In genomic region chr4:122758033-122758432, GRCh38 we compare ENCODE assay signal across 8 cellular contexts. TPM values are rescaled to one million over a fixed set of nuclear protein-coding genes. Genes with fewer than 3 reads are reported as not detected.
DNase-seq lines count a peak whose midpoint lies in the region; ATAC-seq and TF ChIP-seq lines count a peak whose summit lies in the region.

No MANE protein-coding gene starts in this region.

- ATAC-seq in GM19324 (IDR thresholded peaks at IDR 0.05; ENCODE audit: low FRiP score, unreplicated experiment) (peak; percentile 44), HG02763 (IDR thresholded peaks at IDR 0.05; ENCODE audit: unreplicated experiment) (no peak), HG02870 (IDR thresholded peaks at IDR 0.05; ENCODE audit: unreplicated experiment) (no peak)
- no peak for ATAC-seq in activated T-helper 17 cell treated with anti-CD3 and anti-CD28 coated beads, Interleukin-2, amount 50 U/mL, for 72 hours (replicated peaks)

- no peaks in the 10 kb centered on the region for H3K36me3 ChIP-seq in neural progenitor cell

- no peak overlapping the region for H3K27ac ChIP-seq in dorsolateral prefrontal cortex
- no peak overlapping the region for H3K27ac ChIP-seq in neural progenitor cell

- no peak overlapping the region for H3K27ac Mint-ChIP-seq in neural progenitor cell
- no peak overlapping the region for H3K27ac Mint-ChIP-seq in activated T-helper 17 cell treated with anti-CD3 and anti-CD28 coated beads, Interleukin-2, amount 50 U/mL, for 72 hours

- H3K4me1 ChIP-seq in neural progenitor cell = peaks cover 19% of the 10 kb centered on the region

- H3K4me2 ChIP-seq in neural progenitor cell = no peak overlapping the region

- H3K9me3 ChIP-seq in neural progenitor cell (ENCODE audit: low read depth) = no peaks in the 10 kb centered on the region

- H3K36me3 Mint-ChIP-seq in neural progenitor cell = no peaks in the 10 kb centered on the region
- no peaks in the 10 kb centered on the region for H3K36me3 Mint-ChIP-seq in activated T-helper 17 cell treated with anti-CD3 and anti-CD28 coated beads, Interleukin-2, amount 50 U/mL, for 72 hours (ENCODE audit: low read depth)

- TF ChIP-seq CTCF in dorsolateral prefrontal cortex (IDR thresholded peaks at IDR 0.05 in 54 of 56, conservative IDR thresholded peaks at IDR 0.05 in 2 of 56; ENCODE audit: low read depth in 1 of 56, partially characterized antibody in 56 of 56) (peak; percentile 70 to 94 (median 83)), neural progenitor cell (IDR thresholded peaks at IDR 0.05) (peak; percentile 83)

- peaks cover 0 to 9% (median 0%) of the 10 kb centered on the region in 45 donors for H3K27me3 ChIP-seq in dorsolateral prefrontal cortex
- H3K27me3 ChIP-seq in neural progenitor cell = no peaks in the 10 kb centered on the region

- peaks cover 3% of the 10 kb centered on the region for H3K27me3 Mint-ChIP-seq in neural progenitor cell (ENCODE audit: insufficient read depth, low read depth)
- H3K27me3 Mint-ChIP-seq in activated T-helper 17 cell treated with anti-CD3 and anti-CD28 coated beads, Interleukin-2, amount 50 U/mL, for 72 hours = peaks cover 4% of the 10 kb centered on the region

- peak overlapping the region; percentile 77 for H2AFZ ChIP-seq in neural progenitor cell (replicated peaks)

- H3F3A ChIP-seq in neural progenitor cell (ENCODE audit: low read depth) = peaks cover 8% of the 10 kb centered on the region

- intact Hi-C loops in dorsolateral prefrontal cortex (cut with DNase I) = loop anchor here (5.0 kb wide), 2 partner anchors 154 to 169 kb away; no protein-coding TSS in a partner anchor

- DNase-seq in CD1c-positive myeloid dendritic cell (ENCODE audit: extremely low spot score) = peak; percentile 55
- peak; percentile 3 for DNase-seq in NCI-H748 treated with DMSO at 0.1 percent for 48 hours (lab: John Stamatoyannopoulos, UW)
- DNase-seq in dorsolateral prefrontal cortex = no peak
- DNase-seq in neural progenitor cell (ENCODE audit: low spot score) = peak; percentile 30

- H3K4me3 ChIP-seq in dorsolateral prefrontal cortex (peak overlapping the region in 5 of 59 donors; percentile 0 to 16 (median 4)), neural progenitor cell (no peak overlapping the region)

- no peak overlapping the region for H3K9ac ChIP-seq in neural progenitor cell

- H4K20me1 ChIP-seq in neural progenitor cell (ENCODE audit: low read depth) = no peaks in the 10 kb centered on the region

- no peaks in the 10 kb centered on the region for H3K9me3 Mint-ChIP-seq in neural progenitor cell
- no peaks in the 10 kb centered on the region for H3K9me3 Mint-ChIP-seq in activated T-helper 17 cell treated with anti-CD3 and anti-CD28 coated beads, Interleukin-2, amount 50 U/mL, for 72 hours

- H3K79me2 ChIP-seq in neural progenitor cell (ENCODE audit: low read depth) = no peaks in the 10 kb centered on the region

- H3K4me3 Mint-ChIP-seq in neural progenitor cell = no peak overlapping the region
- H3K4me3 Mint-ChIP-seq in activated T-helper 17 cell treated with anti-CD3 and anti-CD28 coated beads, Interleukin-2, amount 50 U/mL, for 72 hours = no peak overlapping the region

- H3K4me1 Mint-ChIP-seq in neural progenitor cell = peaks cover 8% of the 10 kb centered on the region
- no peaks in the 10 kb centered on the region for H3K4me1 Mint-ChIP-seq in activated T-helper 17 cell treated with anti-CD3 and anti-CD28 coated beads, Interleukin-2, amount 50 U/mL, for 72 hours

RNA-seq across cellular contexts. Expression of gene BBS12, which starts 25.5 kb away (rescaled TPM):
- total RNA-seq in dorsolateral prefrontal cortex = 10 to 100 TPM in 2 of 120 experiments, 1 to 10 TPM in 118; 2.7 to 12.5 (median 6.3) TPM
- total RNA-seq in neural progenitor cell (ENCODE audit: low replicate concordance) = 5.9 and 7.7 TPM in 2 replicates
- 1 to 10 TPM; 1.6 to 2.2 TPM for total RNA-seq in activated T-helper 17 cell treated with anti-CD3 and anti-CD28 coated beads, Interleukin-2, amount 50 U/mL, for 72 hours

Comparison
In these comparisons a context has a peak if more than half of its experiments do, and no peak if none do; other contexts are left out.
1. DNase-seq: peak in CD1c-positive myeloid dendritic cell (single experiment), NCI-H748 treated with DMSO at 0.1 percent for 48 hours (single experiment) and neural progenitor cell (single experiment); none in dorsolateral prefrontal cortex (0 of 10).